1 cellular context compared by ENCODE assay signal in genomic region chr17:51119415-51120356, GRCh38.
TF ChIP-seq lines count a peak whose summit lies in the region.

No MANE protein-coding gene starts in this region.

TF ChIP-seq in K562, 482 proteins besides CTCF, POLR2A, EP300 and RAD21 (continued from another document):
- TF ChIP-seq ARID4B (CRISPR knock-in tag; IDR thresholded peaks at IDR 0.05), result 0 out of 2 replicates have a peak, but pooled peaks have one; percentile 12
- TF ChIP-seq AFF4 (CRISPR knock-in tag; IDR thresholded peaks at IDR 0.05), result peak; percentile 27; the same call in 1 of the 2 replicates
- no peak for TF ChIP-seq L3MBTL2 (IDR thresholded peaks at IDR 0.05)
- no peak for TF ChIP-seq PHF20 (IDR thresholded peaks at IDR 0.05; ENCODE audit: partially characterized antibody)
- no peak for TF ChIP-seq ZNF445 (CRISPR knock-in tag; IDR thresholded peaks at IDR 0.05; ENCODE audit: low read depth)
- TF ChIP-seq ZBTB7A (IDR thresholded peaks at IDR 0.05; ENCODE audit: borderline replicate concordance, control insufficient read depth, low read depth, low read length), result peak; percentile 62; the same call in 1 of the 2 replicates
- peak; percentile 51 to 74 for TF ChIP-seq MNT (conservative IDR thresholded peaks at IDR 0.05)
- no peak for TF ChIP-seq COPS2 (conservative IDR thresholded peaks at IDR 0.05)
- TF ChIP-seq BRCA1 (IDR thresholded peaks at IDR 0.05), result no peak
- TF ChIP-seq BRCA1 (CRISPR knock-in tag; IDR thresholded peaks at IDR 0.05), result no peak
- TF ChIP-seq POLR2AphosphoS2 (IDR thresholded peaks at IDR 0.05; ENCODE audit: low read length), result no peak
- TF ChIP-seq SIN3A (IDR thresholded peaks at IDR 0.05; ENCODE audit: borderline replicate concordance in 2 of 2, control insufficient read depth in 1 of 2, low read depth in 2 of 2, low read length in 2 of 2), result peak; percentile 75 to 84; a peak in 3 of 4 replicates
- peak; percentile 92 for TF ChIP-seq KAT7 (CRISPR knock-in tag; IDR thresholded peaks at IDR 0.05; ENCODE audit: borderline replicate concordance)
- TF ChIP-seq C11orf30 (IDR thresholded peaks at IDR 0.05; ENCODE audit: low read depth), result peak; percentile 17; the same call in 1 of the 2 replicates
- TF ChIP-seq SRSF1 (IDR thresholded peaks at IDR 0.05; ENCODE audit: low read depth, low read length), result no peak
- peak; percentile 36; the same call in 1 of the 2 replicates for TF ChIP-seq CREM (IDR thresholded peaks at IDR 0.05; ENCODE audit: low read depth)
- no peak for TF ChIP-seq EWSR1 (IDR thresholded peaks at IDR 0.05; ENCODE audit: borderline replicate concordance, low read depth, partially characterized antibody)
- peak; percentile 81; the same call in 1 of the 2 replicates for TF ChIP-seq MIER1 (IDR thresholded peaks at IDR 0.05; ENCODE audit: low read depth)
- TF ChIP-seq SRF (CRISPR knock-in tag; IDR thresholded peaks at IDR 0.05), result no peak
- TF ChIP-seq HDAC1 (IDR thresholded peaks at IDR 0.05), result peak in 1 of 2 experiments; percentile 63; a peak in 1 of 4 replicates
- TF ChIP-seq AFF1 (IDR thresholded peaks at IDR 0.05; ENCODE audit: low read depth in 1 of 2, partially characterized antibody in 2 of 2), result peak in 1 of 2 experiments; percentile 76
